9 cellular contexts compared by ENCODE assay signal in genomic region chr17:10357768-10358167, GRCh38. TPM values are rescaled to one million over a fixed set of nuclear protein-coding genes. Genes with fewer than 3 reads are reported as not detected.
DNase-seq lines count a peak whose midpoint lies in the region; ATAC-seq, FAIRE-seq and TF ChIP-seq lines count a peak whose summit lies in the region.
"Had no signal": no experiment of that assay in that cellular context is flagged by ENCODE, and none has a peak within 500 bp of the region (broad histone marks: within the 10 kb centered on the region; RNA-seq: fewer than 3 reads in every experiment).

No MANE protein-coding gene starts in this region.

- H3K27me3 Mint-ChIP-seq in WTC11 (ENCODE audit: low read depth) = no peaks in the 10 kb centered on the region

- no peak overlapping the region for H3K9ac ChIP-seq in kidney (ENCODE audit: low read length in 2 of 2)

- no peaks in the 10 kb centered on the region for H3K9me3 ChIP-seq in kidney (ENCODE audit: control insufficient read depth in 1 of 2, low read length in 2 of 2)

- TF ChIP-seq CTCF in AG09309 (IDR thresholded peaks at IDR 0.05; ENCODE audit: control insufficient read depth, insufficient read depth, low read depth, low read length, missing control alignments) = peak; percentile 23
- peak; percentile 58 for TF ChIP-seq CTCF in WTC11 (IDR thresholded peaks at IDR 0.05)
- TF ChIP-seq CTCF in kidney (IDR thresholded peaks at IDR 0.05; ENCODE audit: borderline replicate concordance, extremely low read depth, insufficient read depth) = peak; percentile 8

- DNase-seq in AG09309 (ENCODE audit: low read depth) (no peak), GM12891 (ENCODE audit: insufficient read length, low spot score) (peak; percentile 30), WTC11 (ENCODE audit: low spot score) (peak; percentile 72), kidney (no peak), AG08395 (ENCODE audit: low spot score) (no peak), LoVo (ENCODE audit: low spot score) (no peak), anterior cingulate cortex (lab: John Stamatoyannopoulos, UW) (no peak)
- DNase-seq: NCI-H1417 had no signal

- no peak overlapping the region for H3K27ac ChIP-seq in kidney (ENCODE audit: low read depth in 2 of 2, low read length in 2 of 2)

- H3K36me3 Mint-ChIP-seq in WTC11 = no peaks in the 10 kb centered on the region

- FAIRE-seq in GM12891 (lab: Jason Lieb, UNC) (peak; percentile 50), kidney (lab: Jason Lieb, UNC) (no peak)

- H3K4me3 ChIP-seq in AG09309 (ENCODE audit: control insufficient read depth, low read depth, low read length) = no peak overlapping the region
- no peak overlapping the region for H3K4me3 ChIP-seq in kidney (ENCODE audit: low read length in 2 of 2)

- H3K4me1 Mint-ChIP-seq in WTC11 = 0 out of 2 replicates have a peak, but pooled peaks cover 2% of the 10 kb centered on the region

- H3K4me1 ChIP-seq in kidney (ENCODE audit: control insufficient read depth in 1 of 2, insufficient read depth in 1 of 2, low read depth in 1 of 2, low read length in 2 of 2) = no peaks in the 10 kb centered on the region

- peaks cover 5% of the 10 kb centered on the region for H3K9me3 Mint-ChIP-seq in WTC11

- H3K36me3 ChIP-seq in kidney (ENCODE audit: control insufficient read depth in 1 of 2, insufficient read depth in 2 of 2, low read length in 2 of 2) = no peaks in the 10 kb centered on the region

- CTCF ChIA-PET in WTC11 (lab: Charles Lee) = interaction anchor here (0.5 to 2.4 kb wide), 21 partner anchors 9 to 260 kb away, joined by 3 to 12 read pairs (median 4); partner anchors contain the start of gene MYH13

- ATAC-seq in WTC11 (peak; percentile 88), HG02763 (IDR thresholded peaks at IDR 0.05; ENCODE audit: unreplicated experiment) (no peak)

- H3K27ac Mint-ChIP-seq in WTC11 = no peak overlapping the region

- intact Hi-C loops in kidney (cut with DNase I) = no loop called here

- TF ChIP-seq POLR2A in GM12891 (IDR thresholded peaks at IDR 0.05; ENCODE audit: low read depth, low read length) = no peak

- POLR2A ChIA-PET in WTC11 (lab: Charles Lee) = no interaction called here

- no peak overlapping the region for H3K4me3 Mint-ChIP-seq in WTC11

TF ChIP-seq in GM12891, 5 proteins besides CTCF, POLR2A, EP300 and RAD21:
- no peak for TF ChIP-seq PAX5 (IDR thresholded peaks at IDR 0.05; ENCODE audit: insufficient read depth, low read length, severe bottlenecking)
- TF ChIP-seq POLR2AphosphoS5 (IDR thresholded peaks at IDR 0.05; ENCODE audit: low read depth, low read length) = no peak
- TF ChIP-seq POU2F2 (IDR thresholded peaks at IDR 0.05; ENCODE audit: low read depth, low read length) = no peak
- no peak for TF ChIP-seq SPI1 (IDR thresholded peaks at IDR 0.05; ENCODE audit: low read depth, low read length)
- TF ChIP-seq TAF1 (IDR thresholded peaks at IDR 0.05; ENCODE audit: low read depth, low read length) = no peak
TF ChIP-seq in GM12891: peak in this region for 0.

TF ChIP-seq in WTC11, 78 proteins besides CTCF, POLR2A, EP300 and RAD21:
- TF ChIP-seq CREM (CRISPR knock-in tag; IDR thresholded peaks at IDR 0.05) = no peak
- no peak for TF ChIP-seq ZNF423 (CRISPR knock-in tag; IDR thresholded peaks at IDR 0.05)
- no peak for TF ChIP-seq ZNF396 (CRISPR knock-in tag; IDR thresholded peaks at IDR 0.05; ENCODE audit: borderline replicate concordance)
- no peak for TF ChIP-seq ZNF416 (CRISPR knock-in tag; IDR thresholded peaks at IDR 0.05)
- no peak for TF ChIP-seq FOXK1 (CRISPR knock-in tag; IDR thresholded peaks at IDR 0.05)

RNA-seq across cellular contexts. Expression of gene MYH13, which starts 15.0 kb away (rescaled TPM):
- polyA plus RNA-seq in GM12891 (2012; ENCODE audit: low read depth, missing spikeins) = not detected
- total RNA-seq in WTC11 (2021) (not detected in 3 replicates), kidney (not detected)
- not detected for polyA plus RNA-seq in kidney (ENCODE audit: insufficient read depth, low read depth, low replicate concordance)

Comparison
In these comparisons a context has a peak if more than half of its experiments do, and no peak if none do; other contexts are left out.
1. DNase-seq: peak in GM12891 (single experiment) and WTC11 (single experiment); none in AG09309 (single experiment), kidney (single experiment), AG08395 (single experiment), LoVo (single experiment) and anterior cingulate cortex (0 of 58).
2. CTCF ChIP-seq: peak in every context shown above with its lines; median percentile 58 in WTC11; 23 in AG09309; 8 in kidney.